ENCODE assay signal across 8 cellular contexts in genomic region chr17:28576758-28577465, GRCh38. TPM values are rescaled to one million over a fixed set of nuclear protein-coding genes. Genes with fewer than 3 reads are reported as not detected.
DNase-seq lines count a peak whose midpoint lies in the region; ATAC-seq and TF ChIP-seq lines count a peak whose summit lies in the region.

Gene ALDOC, minus strand, starts transcription at chr17:28576895. Its CDS starts 1,363 bp downstream, at chr17:28575532.

- no peaks in the 10 kb centered on the region for H3K36me3 ChIP-seq in testis (ENCODE audit: low read depth, missing control alignments)

- H3K4me1 ChIP-seq in testis: peaks cover 15% of the 10 kb centered on the region

- WGBS in testis, 2 donors: 5 to 60% methylated on average over 1 to 25 of the region's 26 CpGs

- no peaks in the 10 kb centered on the region for H3K9me3 ChIP-seq in testis

- no peak for TF ChIP-seq CTCF in osteocyte (IDR thresholded peaks at IDR 0.05)
- TF ChIP-seq CTCF in testis (IDR thresholded peaks at IDR 0.05): no peak

- H3K4me3 ChIP-seq in testis: peak within 1 kb of the TSS in 1 of 2 donors; percentile 36

- intact Hi-C loops in testis (cut with DNase I; ENCODE audit: low total_unique reads): no loop called here

- H3K36me3 Mint-ChIP-seq in osteocyte (ENCODE audit: unreplicated experiment): peaks cover 6% of the 10 kb centered on the region

- peak within 1 kb of the TSS; percentile 57 for H3K4me3 Mint-ChIP-seq in osteocyte (ENCODE audit: unreplicated experiment)

- H3K27me3 Mint-ChIP-seq in osteocyte (ENCODE audit: unreplicated experiment): no peaks in the 10 kb centered on the region

- H3K4me1 Mint-ChIP-seq in osteocyte (ENCODE audit: unreplicated experiment): peaks cover 16% of the 10 kb centered on the region

- no peaks in the 10 kb centered on the region for H3K9me3 Mint-ChIP-seq in osteocyte (ENCODE audit: unreplicated experiment)

- no peaks in the 10 kb centered on the region for H3K27me3 ChIP-seq in testis

- DNase-seq in Daoy (ENCODE audit: low read depth) (peak; percentile 91), M059J (ENCODE audit: low read depth) (peak; percentile 26), SK-N-DZ (ENCODE audit: low spot score) (peak; percentile 97), glomerular visceral epithelial cell (ENCODE audit: extremely low spot score) (peak; percentile 43), osteocyte (ENCODE audit: extremely low spot score, unreplicated experiment) (peak; percentile 90), testis (peak; percentile 98)
- DNase-seq in activated naive CD4-positive, alpha-beta T cell treated with anti-CD3 and anti-CD28 coated beads, Interleukin-2, amount 50 U/mL, for 16 hours: peak; percentile 99

- peak within 1 kb of the TSS in 1 of 2 donors; percentile 48 for H3K27ac ChIP-seq in testis

- peak; percentile 85 for ATAC-seq in GM21786 (IDR thresholded peaks at IDR 0.05; ENCODE audit: unreplicated experiment)

- peak; percentile 88 for TF ChIP-seq POLR2A in testis (IDR thresholded peaks at IDR 0.05)

- H3K27ac Mint-ChIP-seq in osteocyte (ENCODE audit: unreplicated experiment): no peak within 1 kb of the TSS

RNA-seq across cellular contexts. Expression of gene ALDOC, which starts in this region (rescaled TPM):
- 1.3 and 2.4 TPM in 2 replicates for total RNA-seq in Daoy (2014; rRNA removed; shearing (Covaris generic))
- 0.32 TPM in 1 of 2 replicates, not detected in the other for total RNA-seq in M059J (2014; rRNA removed; shearing (Covaris generic))
- polyA plus RNA-seq in SK-N-DZ (2014; cell fraction: cytosol; rRNA removed): 105 and 132 TPM in 2 replicates
- 40.2 and 46.6 TPM in 2 replicates for polyA plus RNA-seq in SK-N-DZ (2014; cell fraction: nucleus; rRNA removed)
- total RNA-seq in osteocyte: 2.7 and 3.2 TPM in 2 replicates
- 10 to 100 TPM; 30.7 to 65.8 TPM for total RNA-seq in testis
- 29.2 TPM for polyA plus RNA-seq in testis (ENCODE audit: insufficient read depth, low read depth, low replicate concordance)

Comparison
In these comparisons a context has a peak if more than half of its experiments do, and no peak if none do; other contexts are left out.
1. Peak in DNase-seq in M059J; RNA of the gene not detected or under 1 TPM.
2. DNase-seq: peak in every context shown above with its lines; median percentile 99 in activated naive CD4-positive, alpha-beta T cell treated with anti-CD3 and anti-CD28 coated beads, Interleukin-2, amount 50 U/mL, for 16 hours; 98 in testis; 97 in SK-N-DZ; 91 in Daoy; 90 in osteocyte; 43 in glomerular visceral epithelial cell; 26 in M059J.